8 cellular contexts compared by ENCODE assay signal in genomic region chr14:73728106-73729014, GRCh38. TPM values are rescaled to one million over a fixed set of nuclear protein-coding genes. Genes with fewer than 3 reads are reported as not detected.
DNase-seq lines count a peak whose midpoint lies in the region; ATAC-seq and TF ChIP-seq lines count a peak whose summit lies in the region.

No MANE protein-coding gene starts in this region.

- TF ChIP-seq POLR2A in vagina (IDR thresholded peaks at IDR 0.05): no peak

- POLR2A ChIA-PET in AG04449 (lab: Yijun Ruan, JAX): no interaction called here

- no peaks in the 10 kb centered on the region for H3K36me3 Mint-ChIP-seq in T-helper 17 cell (ENCODE audit: low read depth)

- H3K27ac ChIP-seq in rectal smooth muscle tissue (ENCODE audit: low read depth, low read length) (peak overlapping the region; percentile 53), vagina (peak overlapping the region; percentile 69)

- CTCF ChIA-PET in AG04449 (lab: Yijun Ruan, JAX): interaction anchor here (0.6 to 10.5 kb wide), 44 partner anchors 9 to 307 kb away, joined by 3 to 173 read pairs (median 4); partner anchors contain the start of genes PTGR2 and ZNF410

- peak overlapping the region; percentile 90 for H3K27ac Mint-ChIP-seq in T-helper 17 cell

- intact Hi-C loops in left ventricle myocardium superior (cut with micrococcal nuclease): loop anchor here (5.0 kb wide), 1 partner anchor 99 kb away; no protein-coding TSS in a partner anchor
- intact Hi-C loops in vagina (cut with DNase I): loop anchor here (5.0 kb wide), 3 partner anchors 34 to 99 kb away; a partner anchor contains a TSS

- H3K27me3 ChIP-seq in rectal smooth muscle tissue (ENCODE audit: control insufficient read depth, insufficient read depth, low read length): no peaks in the 10 kb centered on the region
- H3K27me3 ChIP-seq in vagina: no peaks in the 10 kb centered on the region

- H3K4me3 Mint-ChIP-seq in T-helper 17 cell: peak overlapping the region; percentile 58

- H3K4me1 ChIP-seq in rectal smooth muscle tissue (ENCODE audit: control insufficient read depth, insufficient read depth, low read length) (peaks cover 24% of the 10 kb centered on the region), vagina (peaks cover 51% of the 10 kb centered on the region)

- H3K9ac ChIP-seq in rectal smooth muscle tissue (ENCODE audit: low read length): no peak overlapping the region

- peak; percentile 65 for ATAC-seq in GM19035 (IDR thresholded peaks at IDR 0.05; ENCODE audit: unreplicated experiment)
- peak; percentile 89 for ATAC-seq in T-helper 17 cell
- ATAC-seq in left ventricle myocardium superior: peak; percentile 63

- H3K9me3 ChIP-seq in T-helper 17 cell (ENCODE audit: control insufficient read depth, low read length, poor library complexity, severe bottlenecking) (no peaks in the 10 kb centered on the region), vagina (no peaks in the 10 kb centered on the region)

- H3K36me3 ChIP-seq in rectal smooth muscle tissue (ENCODE audit: control insufficient read depth, insufficient read depth, low read length): peaks cover 45% of the 10 kb centered on the region
- H3K36me3 ChIP-seq in vagina: peaks cover 0 to 56% of the 10 kb centered on the region in 2 donors

- no peak overlapping the region for H3K4me3 ChIP-seq in AG04449 (ENCODE audit: low read depth, low read length)
- no peak overlapping the region for H3K4me3 ChIP-seq in rectal smooth muscle tissue (ENCODE audit: low read length)
- H3K4me3 ChIP-seq in vagina: no peak overlapping the region

- H3K27me3 Mint-ChIP-seq in T-helper 17 cell: no peaks in the 10 kb centered on the region

- TF ChIP-seq CTCF in AG04449 (IDR thresholded peaks at IDR 0.05; ENCODE audit: insufficient read depth, low read length, missing control alignments) (peak; percentile 87), vagina (IDR thresholded peaks at IDR 0.05) (peak; percentile 93 to 95 (median 94))

- peaks cover 17% of the 10 kb centered on the region for H3K4me1 Mint-ChIP-seq in T-helper 17 cell

- DNase-seq in AG04449 (ENCODE audit: low read depth, low spot score) (no peak), NCI-H1436 (lab: John Stamatoyannopoulos, UW) (peak; percentile 57), T-helper 17 cell (peak; percentile 72 to 89 (median 78)), amygdala (lab: John Stamatoyannopoulos, UW) (peak in 49 of 56 donors; percentile 10 to 89 (median 63)), left ventricle myocardium superior (peak; percentile 87), vagina (ENCODE audit: extremely low spot score in 2 of 2) (peak in 1 of 2 donors; percentile 90)

RNA-seq across cellular contexts. Expression of gene PNMA1, which starts 14.2 kb away (rescaled TPM):
- total RNA-seq in T-helper 17 cell: 10 to 100 TPM; 42.0 to 53.7 TPM
- 13.9 TPM for total RNA-seq in left ventricle myocardium superior
- 35.4 TPM for total RNA-seq in vagina
